In the genomic region with DNA sequence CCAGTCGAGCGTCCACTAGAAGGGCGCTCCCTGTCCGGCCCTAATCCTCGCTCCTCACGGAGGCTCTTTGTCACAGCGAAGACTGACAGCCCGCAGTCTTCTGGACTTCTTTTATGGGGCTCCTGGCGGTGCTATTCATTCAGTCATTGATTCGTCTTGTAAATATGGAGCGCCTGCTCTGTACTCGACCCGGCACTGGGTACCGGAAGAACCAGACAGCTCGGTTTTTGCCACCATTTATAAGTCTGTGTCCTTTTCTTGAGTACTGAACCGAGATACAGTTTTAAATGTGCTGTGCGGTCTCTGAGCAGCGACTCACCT, we compare ENCODE assay signal across 1 cellular context.
TF ChIP-seq lines count a peak whose summit lies in the region.

No MANE protein-coding gene starts in this region.

TF ChIP-seq in IMR-90, 13 proteins besides CTCF, POLR2A, EP300 and RAD21:
- no peak for TF ChIP-seq CHD1 (IDR thresholded peaks at IDR 0.05; ENCODE audit: low read depth, low read length)
- peak; percentile 1; the same call in 1 of the 2 replicates for TF ChIP-seq MXI1 (IDR thresholded peaks at IDR 0.05; ENCODE audit: borderline replicate concordance, low read depth, low read length)
- TF ChIP-seq MAZ (IDR thresholded peaks at IDR 0.05; ENCODE audit: borderline replicate concordance, low read depth, low read length) = no peak
- TF ChIP-seq BHLHE40 (IDR thresholded peaks at IDR 0.05; ENCODE audit: low read depth, low read length) = no peak
TF ChIP-seq in IMR-90: peak in this region for 1.
